Comparison of ENCODE assay signal across 19 cellular contexts in genomic region chr1:12188657-12189327, GRCh38. TPM values are rescaled to one million over a fixed set of nuclear protein-coding genes. Genes with fewer than 3 reads are reported as not detected.
DNase-seq lines count a peak whose midpoint lies in the region; ATAC-seq and TF ChIP-seq lines count a peak whose summit lies in the region.
"Had no signal": no experiment of that assay in that cellular context is flagged by ENCODE, and none has a peak within 500 bp of the region (broad histone marks: within the 10 kb centered on the region; RNA-seq: fewer than 3 reads in every experiment).

No MANE protein-coding gene starts in this region.

- peaks cover 0 to 33% (median 14%) of the 10 kb centered on the region in 3 donors for H3K36me3 ChIP-seq in tibial nerve
- H3K36me3 ChIP-seq: uterus had no signal

- H3K27me3 ChIP-seq in tibial nerve, result no peaks in the 10 kb centered on the region
- H3K27me3 ChIP-seq: uterus had no signal

- no peak overlapping the region for H3K4me3 Mint-ChIP-seq in T-cell
- no peak overlapping the region for H3K4me3 Mint-ChIP-seq in activated CD8-positive, alpha-beta memory T cell treated with anti-CD3 and anti-CD28 coated beads, Interleukin-2, amount 10 ng/mL, durations not matched to agents 7 days and 5 days
- H3K4me3 Mint-ChIP-seq: mesothelial cell of epicardium had no signal

- H3K27ac ChIP-seq in tibial nerve, result peak overlapping the region; percentile 15 to 97 (median 87)
- H3K27ac ChIP-seq: SK-N-MC, uterus had no signal

- ATAC-seq in activated naive CD4-positive, alpha-beta T cell treated with anti-CD3 and anti-CD28 coated beads, Interleukin-2, amount 50 U/mL, for 72 hours, result no peak
- no peak for ATAC-seq in T-cell (replicated peaks in 1 of 4)
- ATAC-seq in left lobe of liver, result peak; percentile 37
- ATAC-seq in activated CD8-positive, alpha-beta memory T cell treated with anti-CD3 and anti-CD28 coated beads, Interleukin-2, amount 10 ng/mL, durations not matched to agents 7 days and 5 days, result no peak
- ATAC-seq in HG03460 (IDR thresholded peaks at IDR 0.05; ENCODE audit: unreplicated experiment), result no peak
- ATAC-seq: Panc1 had no signal

- H3K9me3 ChIP-seq in tibial nerve, result no peaks in the 10 kb centered on the region
- H3K9me3 ChIP-seq: uterus had no signal

- H3K4me1 Mint-ChIP-seq in T-cell, result peaks cover 41 to 60% (median 54%) of the 10 kb centered on the region in 3 donors
- peaks cover 36% of the 10 kb centered on the region for H3K4me1 Mint-ChIP-seq in activated CD8-positive, alpha-beta memory T cell treated with anti-CD3 and anti-CD28 coated beads, Interleukin-2, amount 10 ng/mL, durations not matched to agents 7 days and 5 days

- H3K9me3 Mint-ChIP-seq in activated naive CD4-positive, alpha-beta T cell treated with anti-CD3 and anti-CD28 coated beads, Interleukin-2, amount 50 U/mL, for 72 hours, result no peaks in the 10 kb centered on the region
- no peaks in the 10 kb centered on the region for H3K9me3 Mint-ChIP-seq in T-cell
- no peaks in the 10 kb centered on the region for H3K9me3 Mint-ChIP-seq in activated CD8-positive, alpha-beta memory T cell treated with anti-CD3 and anti-CD28 coated beads, Interleukin-2, amount 10 ng/mL, durations not matched to agents 7 days and 5 days (ENCODE audit: low read depth)
- H3K9me3 Mint-ChIP-seq: mesothelial cell of epicardium had no signal

- H3K27ac Mint-ChIP-seq in activated naive CD4-positive, alpha-beta T cell treated with anti-CD3 and anti-CD28 coated beads, Interleukin-2, amount 50 U/mL, for 72 hours, result peak overlapping the region; percentile 4 to 17
- H3K27ac Mint-ChIP-seq in T-cell, result peak overlapping the region; percentile 41 to 76
- no peak overlapping the region for H3K27ac Mint-ChIP-seq in activated CD8-positive, alpha-beta memory T cell treated with anti-CD3 and anti-CD28 coated beads, Interleukin-2, amount 10 ng/mL, durations not matched to agents 7 days and 5 days
- H3K27ac Mint-ChIP-seq: mesothelial cell of epicardium had no signal

- CTCF ChIA-PET in T-cell (lab: Charles Lee), result no interaction called here
- CTCF ChIA-PET in activated CD8-positive, alpha-beta memory T cell treated with anti-CD3 and anti-CD28 coated beads, Interleukin-2, amount 10 ng/mL, durations not matched to agents 7 days and 5 days (lab: Charles Lee), result no interaction called here

- DNase-seq in activated naive CD4-positive, alpha-beta T cell treated with anti-CD3 and anti-CD28 coated beads, Interleukin-2, amount 50 U/mL, for 72 hours (ENCODE audit: low spot score in 2 of 2), result no peak
- no peak for DNase-seq in activated naive CD4-positive, alpha-beta T cell treated with Interleukin-2 at 50 U/mL for 16 hours
- no peak for DNase-seq in T-cell
- peak; percentile 64 for DNase-seq in left lobe of liver (ENCODE audit: low spot score)
- no peak for DNase-seq in tibial nerve (ENCODE audit: low spot score in 2 of 2)
- no peak for DNase-seq in activated CD8-positive, alpha-beta memory T cell treated with anti-CD3 and anti-CD28 coated beads, Interleukin-2, amount 10 ng/mL, durations not matched to agents 7 days and 5 days
- DNase-seq in NCI-H1436 (lab: John Stamatoyannopoulos, UW), result no peak
- DNase-seq: activated effector memory CD4-positive, alpha-beta T cell treated with Interleukin-2 at 50 U/mL for 16 hours; aorta; Calu3; cerebellar nuclear complex; NCI-H2171; NCI-H82; uterus had no signal

- POLR2A ChIA-PET in T-cell (lab: Charles Lee), result no interaction called here

- no peak for TF ChIP-seq POLR2A in tibial nerve (IDR thresholded peaks at IDR 0.05)

- no peak for TF ChIP-seq CTCF in tibial nerve (IDR thresholded peaks at IDR 0.05)

- H3K4me3 ChIP-seq in tibial nerve, result no peak overlapping the region
- H3K4me3 ChIP-seq: SK-N-MC, uterus had no signal

- no peaks in the 10 kb centered on the region for H3K27me3 Mint-ChIP-seq in T-cell
- H3K27me3 Mint-ChIP-seq in activated CD8-positive, alpha-beta memory T cell treated with anti-CD3 and anti-CD28 coated beads, Interleukin-2, amount 10 ng/mL, durations not matched to agents 7 days and 5 days, result no peaks in the 10 kb centered on the region

- peaks cover 0 to 66% (median 48%) of the 10 kb centered on the region in 4 donors for H3K4me1 ChIP-seq in tibial nerve

- H3K36me3 Mint-ChIP-seq in activated naive CD4-positive, alpha-beta T cell treated with anti-CD3 and anti-CD28 coated beads, Interleukin-2, amount 50 U/mL, for 72 hours, result peaks cover 0 to 8% of the 10 kb centered on the region in 2 donors
- H3K36me3 Mint-ChIP-seq in T-cell, result peaks cover 34% of the 10 kb centered on the region
- H3K36me3 Mint-ChIP-seq in activated CD8-positive, alpha-beta memory T cell treated with anti-CD3 and anti-CD28 coated beads, Interleukin-2, amount 10 ng/mL, durations not matched to agents 7 days and 5 days, result peaks cover 46% of the 10 kb centered on the region
- H3K36me3 Mint-ChIP-seq: mesothelial cell of epicardium had no signal

- no peak for TF ChIP-seq EP300 in tibial nerve (IDR thresholded peaks at IDR 0.05)

- 64 to 68% methylated on average over 10 to 12 of the region's 13 CpGs for WGBS in tibial nerve, 2 donors

RNA-seq across cellular contexts. Expression of gene TNFRSF1B, which starts 22.0 kb away (rescaled TPM):
- 100 to 1,000 TPM in 1 of 2 donors, 10 to 100 TPM in 1; 98.1 to 143 TPM for total RNA-seq in activated naive CD4-positive, alpha-beta T cell treated with anti-CD3 and anti-CD28 coated beads, Interleukin-2, amount 50 U/mL, for 72 hours
- total RNA-seq in T-cell (100 to 1,000 TPM in 2 of 5 donors, 10 to 100 TPM in 3; 55.0 to 130 (median 99.6) TPM), left lobe of liver (16.8 TPM), tibial nerve (10 to 100 TPM; 27.4 to 62.1 (median 43.5) TPM)
- total RNA-seq in activated CD8-positive, alpha-beta memory T cell treated with anti-CD3 and anti-CD28 coated beads, Interleukin-2, amount 10 ng/mL, durations not matched to agents 7 days and 5 days, result 100 to 1,000 TPM; 294 to 370 TPM
- total RNA-seq: G401 had no signal

RNA-seq across cellular contexts. Expression of gene VPS13D, which starts 41.0 kb away (rescaled TPM):
- total RNA-seq in activated naive CD4-positive, alpha-beta T cell treated with anti-CD3 and anti-CD28 coated beads, Interleukin-2, amount 50 U/mL, for 72 hours, result 10 to 100 TPM; 31.2 to 40.7 TPM
- 10 to 100 TPM; 73.5 to 85.9 (median 75.8) TPM for total RNA-seq in T-cell
- total RNA-seq in left lobe of liver, result 31.1 TPM
- total RNA-seq in tibial nerve, result 100 to 1,000 TPM in 3 of 4 donors, 10 to 100 TPM in 1; 99.2 to 132 (median 110) TPM
- total RNA-seq in activated CD8-positive, alpha-beta memory T cell treated with anti-CD3 and anti-CD28 coated beads, Interleukin-2, amount 10 ng/mL, durations not matched to agents 7 days and 5 days, result 10 to 100 TPM; 34.6 to 38.3 TPM
